In genomic region chr16:2425825-2426430, GRCh38 we compare ENCODE assay signal across 20 cellular contexts. TPM values are rescaled to one million over a fixed set of nuclear protein-coding genes. Genes with fewer than 3 reads are reported as not detected.
"Had no signal": no experiment of that assay in that cellular context is flagged by ENCODE, and none has a peak within 500 bp of the region (broad histone marks: within the 10 kb centered on the region; RNA-seq: fewer than 3 reads in every experiment).

No MANE protein-coding gene starts in this region.

- H3K27me3 Mint-ChIP-seq: naive B cell; stimulated activated naive B cell treated with anti-CD40 and anti-IgM and Interleukin-4, amounts not matched to agents 10 μg/mL and 1 μg/mL and 100 μg/mL, for 72 hours had no signal

- H3K4me3 ChIP-seq: esophagus squamous epithelium, gastroesophageal sphincter, psoas muscle, skin epidermis, testis, tibial nerve had no signal

- H3K27me3 ChIP-seq: gastroesophageal sphincter, testis, tibial nerve had no signal

- H3K9me3 ChIP-seq: esophagus squamous epithelium, gastroesophageal sphincter, psoas muscle, testis, tibial nerve had no signal

- ATAC-seq: gastroesophageal sphincter; psoas muscle; sciatic nerve; stimulated activated naive B cell treated with anti-CD40 and anti-IgM and Interleukin-4, amounts not matched to agents 10 μg/mL and 1 μg/mL and 100 μg/mL, for 72 hours; stimulated activated naive CD8-positive, alpha-beta T cell treated with anti-CD3 and anti-CD28 coated beads, Interleukin-15, amount 100 ng/mL, for 72 hours had no signal

- H3K27ac Mint-ChIP-seq: naive B cell; stimulated activated naive B cell treated with anti-CD40 and anti-IgM and Interleukin-4, amounts not matched to agents 10 μg/mL and 1 μg/mL and 100 μg/mL, for 72 hours; stimulated activated naive CD8-positive, alpha-beta T cell treated with anti-CD3 and anti-CD28 coated beads, Interleukin-15, amount 100 ng/mL, for 72 hours had no signal

- H3K4me3 Mint-ChIP-seq: stimulated activated naive B cell treated with anti-CD40 and anti-IgM and Interleukin-4, amounts not matched to agents 10 μg/mL and 1 μg/mL and 100 μg/mL, for 72 hours; stimulated activated naive CD8-positive, alpha-beta T cell treated with anti-CD3 and anti-CD28 coated beads, Interleukin-15, amount 100 ng/mL, for 72 hours had no signal

- H3K36me3 ChIP-seq: esophagus squamous epithelium, gastroesophageal sphincter, tibial nerve had no signal

- H3K36me3 Mint-ChIP-seq: naive B cell; stimulated activated naive B cell treated with anti-CD40 and anti-IgM and Interleukin-4, amounts not matched to agents 10 μg/mL and 1 μg/mL and 100 μg/mL, for 72 hours had no signal

- H3K9me3 Mint-ChIP-seq: naive B cell; stimulated activated naive B cell treated with anti-CD40 and anti-IgM and Interleukin-4, amounts not matched to agents 10 μg/mL and 1 μg/mL and 100 μg/mL, for 72 hours; stimulated activated naive CD8-positive, alpha-beta T cell treated with anti-CD3 and anti-CD28 coated beads, Interleukin-15, amount 100 ng/mL, for 72 hours had no signal

- DNase-seq: cerebellar nuclear complex; dermis blood vessel endothelial cell; esophagus squamous epithelium; glutamatergic neuron; kidney glomerular epithelial cell; mesendoderm; naive B cell; psoas muscle; retina; stimulated activated CD4-positive, alpha-beta T cell treated with anti-CD3 and anti-CD28 coated beads, Interleukin-2, amount 100 ng/mL, for 24 hours; stimulated activated CD4-positive, alpha-beta T cell treated with anti-CD3 and anti-CD28 coated beads, Interleukin-4, amount 100 ng/mL, for 4 hours; stimulated activated naive B cell treated with anti-CD40 and anti-IgM and Interleukin-4, amounts not matched to agents 10 μg/mL and 1 μg/mL and 100 μg/mL, for 72 hours; stimulated activated naive CD8-positive, alpha-beta T cell treated with anti-CD3 and anti-CD28 coated beads, Interleukin-15, amount 100 ng/mL, for 72 hours; testis had no signal

- H3K27ac ChIP-seq: esophagus squamous epithelium, gastroesophageal sphincter, psoas muscle, skin epidermis, testis, tibial nerve had no signal

RNA-seq across cellular contexts. Expression of gene NTN3, which starts 45.2 kb away (rescaled TPM):
- total RNA-seq: dermis blood vessel endothelial cell, gastroesophageal sphincter, subcutaneous adipose tissue, ureter had no signal
